ENCODE assay signal across 15 cellular contexts in the genomic region with DNA sequence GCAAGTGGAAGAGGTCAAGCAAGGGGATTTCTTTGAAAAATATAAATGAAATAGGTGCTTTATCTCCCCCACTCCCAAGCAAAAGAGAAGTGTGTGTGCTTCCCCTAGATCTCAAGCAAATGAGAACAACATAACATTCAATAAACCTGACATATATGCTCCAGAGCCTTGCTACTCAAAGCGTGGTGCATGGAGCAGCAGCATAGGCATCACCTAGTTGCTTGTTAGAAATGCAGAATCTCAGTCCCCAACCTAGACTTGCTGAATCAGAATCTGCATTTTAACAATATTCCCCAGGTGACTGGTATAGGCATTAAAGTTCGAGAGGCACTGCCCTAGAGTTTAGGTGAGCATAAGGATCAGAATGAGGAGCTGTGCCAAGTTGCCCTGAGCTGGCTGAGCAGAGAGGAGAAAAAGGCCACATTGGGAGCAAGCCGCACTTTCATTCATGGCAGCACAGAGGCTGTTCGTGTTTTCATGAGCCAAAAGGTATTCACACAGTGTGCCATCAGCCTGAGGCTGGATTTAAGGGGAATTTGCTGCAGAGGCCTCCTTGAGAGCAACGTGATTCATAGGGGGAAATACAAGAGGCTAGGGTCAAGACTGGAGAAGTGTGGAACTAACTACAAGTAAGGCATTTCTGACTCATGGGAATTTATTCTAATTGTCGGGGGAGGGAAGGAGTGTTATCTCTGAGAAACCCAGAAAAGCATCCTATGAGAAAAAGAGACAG. TPM values are rescaled to one million over a fixed set of nuclear protein-coding genes. Genes with fewer than 3 reads are reported as not detected.
DNase-seq lines count a peak whose midpoint lies in the region; ATAC-seq, FAIRE-seq and TF ChIP-seq lines count a peak whose summit lies in the region.
"Had no signal": no experiment of that assay in that cellular context is flagged by ENCODE, and none has a peak within 500 bp of the region (broad histone marks: within the 10 kb centered on the region; RNA-seq: fewer than 3 reads in every experiment).

No MANE protein-coding gene starts in this region.

- H3K4me2 ChIP-seq in astrocyte (ENCODE audit: low read length) (peak overlapping the region; percentile 38), OCI-LY7 (ENCODE audit: low read length) (no peak overlapping the region)

- H2AFZ ChIP-seq in astrocyte (ENCODE audit: low read depth, low read length) (peak overlapping the region; percentile 29), OCI-LY7 (ENCODE audit: low read length) (no peak overlapping the region)

- H3K27ac Mint-ChIP-seq in astrocyte (ENCODE audit: unreplicated experiment), result peak overlapping the region; percentile 63

- H3K9me3 ChIP-seq in astrocyte (ENCODE audit: insufficient read depth, low read depth, low read length), result no peaks in the 10 kb centered on the region
- H3K9me3 ChIP-seq in OCI-LY7 (ENCODE audit: low read length), result no peaks in the 10 kb centered on the region
- peaks cover 0 to 4% of the 10 kb centered on the region in 2 donors for H3K9me3 ChIP-seq in left lung
- H3K9me3 ChIP-seq: upper lobe of right lung had no signal

- H3K9me3 Mint-ChIP-seq in astrocyte (ENCODE audit: unreplicated experiment), result peaks cover 3% of the 10 kb centered on the region

- H3K27me3 ChIP-seq in astrocyte (ENCODE audit: insufficient read depth, low read length) (no peaks in the 10 kb centered on the region), left lung (no peaks in the 10 kb centered on the region)
- H3K27me3 ChIP-seq: upper lobe of right lung had no signal

- H3K9me2 ChIP-seq in OCI-LY7 (ENCODE audit: insufficient read depth, low read length), result no peaks in the 10 kb centered on the region

- H3K4me1 ChIP-seq in astrocyte (ENCODE audit: insufficient read depth, low read length) (peaks cover 8% of the 10 kb centered on the region), OCI-LY7 (ENCODE audit: insufficient read depth, low read length, poor library complexity, severe bottlenecking) (no peaks in the 10 kb centered on the region), left lung (no peaks in the 10 kb centered on the region)
- H3K4me1 ChIP-seq: upper lobe of right lung had no signal

- H3K4me3 ChIP-seq in astrocyte (ENCODE audit: insufficient read depth, low read depth, low read length), result no peak overlapping the region
- H3K4me3 ChIP-seq in OCI-LY7 (ENCODE audit: low read depth, low read length, poor library complexity, severe bottlenecking), result no peak overlapping the region
- H3K4me3 ChIP-seq in left lung, result no peak overlapping the region
- H3K4me3 ChIP-seq: upper lobe of right lung had no signal

- H4K20me1 ChIP-seq in astrocyte (ENCODE audit: insufficient read depth, low read length), result no peaks in the 10 kb centered on the region
- no peaks in the 10 kb centered on the region for H4K20me1 ChIP-seq in OCI-LY7 (ENCODE audit: insufficient read depth, low read length)

- intact Hi-C loops in OCI-LY7 (cut with micrococcal nuclease; ENCODE audit: unreplicated experiment) (no loop called here), left lung (cut with DNase I) (no loop called here)

- no peak for FAIRE-seq in astrocyte (lab: Jason Lieb, UNC)

- DNase-seq in Caki2 (ENCODE audit: low read depth) (peak; percentile 53), HT1080 (ENCODE audit: low read depth) (peak; percentile 68), astrocyte (ENCODE audit: low read depth) (peak; percentile 75), islet precursor cell (peak; percentile 81), NCI-H1105 treated with DMSO at 0.1 percent for 48 hours (lab: John Stamatoyannopoulos, UW) (no peak), OCI-LY7 (ENCODE audit: low spot score) (no peak), left lung (no peak)
- DNase-seq: activated gamma-delta T cell; Calu3; H7; NCI-H510A; stimulated activated naive CD4-positive, alpha-beta T cell; upper lobe of right lung; WERI-Rb-1 had no signal

- H3K9ac ChIP-seq in astrocyte (ENCODE audit: low read length), result no peak overlapping the region

- in situ Hi-C loops in Caki2 (cut with HindIII; ENCODE audit: low pct_unique_long_range_greater_than_20kb, low sequenced_read_pairs), result no loop called here

- H3K27ac ChIP-seq in astrocyte (ENCODE audit: low read depth, low read length) (no peak overlapping the region), OCI-LY7 (ENCODE audit: low read depth, low read length, poor library complexity, severe bottlenecking) (no peak overlapping the region), left lung (no peak overlapping the region)
- H3K27ac ChIP-seq: upper lobe of right lung, WERI-Rb-1 had no signal

- H3K79me2 ChIP-seq in astrocyte (ENCODE audit: insufficient read depth, low read length) (no peaks in the 10 kb centered on the region), OCI-LY7 (ENCODE audit: insufficient read depth, low read depth, low read length) (no peaks in the 10 kb centered on the region)

- no peak for ATAC-seq in GM21390 (IDR thresholded peaks at IDR 0.05; ENCODE audit: unreplicated experiment)
- no peak for ATAC-seq in left lung
- ATAC-seq: upper lobe of right lung had no signal

- H3K27me3 Mint-ChIP-seq in astrocyte (ENCODE audit: low read depth, unreplicated experiment), result peaks cover 1% of the 10 kb centered on the region

- H3K36me3 ChIP-seq in astrocyte (ENCODE audit: insufficient read depth, low read length) (no peaks in the 10 kb centered on the region), OCI-LY7 (ENCODE audit: insufficient read depth, low read length) (no peaks in the 10 kb centered on the region), left lung (no peaks in the 10 kb centered on the region)
- H3K36me3 ChIP-seq: upper lobe of right lung, WERI-Rb-1 had no signal

- BruUV-seq in OCI-LY7 (replicated peaks; lab: Mats Ljungman, UMichigan), result no TSS peak

- POLR2A ChIA-PET in OCI-LY7 (lab: Charles Lee), result no interaction called here

- TF ChIP-seq CTCF in astrocyte (IDR thresholded peaks at IDR 0.05; ENCODE audit: insufficient read depth, low read depth, low read length), result no peak
- TF ChIP-seq CTCF in OCI-LY7 (conservative IDR thresholded peaks at IDR 0.05; ENCODE audit: low read length), result no peak
- no peak for TF ChIP-seq CTCF in left lung (IDR thresholded peaks at IDR 0.05)

- peaks cover 10% of the 10 kb centered on the region for H3K4me1 Mint-ChIP-seq in astrocyte (ENCODE audit: low read depth, unreplicated experiment)

- CTCF ChIA-PET in OCI-LY7 (lab: Charles Lee; ENCODE audit: unreplicated experiment), result no interaction called here

- H3K4me3 Mint-ChIP-seq in astrocyte (ENCODE audit: unreplicated experiment), result no peak overlapping the region

- no peaks in the 10 kb centered on the region for H3K36me3 Mint-ChIP-seq in astrocyte (ENCODE audit: low read depth, unreplicated experiment)

RNA-seq across cellular contexts. Expression of a gene that starts 14.3 kb away (rescaled TPM):
- total RNA-seq in Caki2 (2014; rRNA removed; shearing (Covaris generic); ENCODE audit: low replicate concordance), result not detected in 2 replicates
- 2.2 and 4.1 TPM in 2 replicates for total RNA-seq in HT1080 (2014; rRNA removed; shearing (Covaris generic))
- polyA plus RNA-seq in HT1080 (2015; cell fraction: cytosol; rRNA removed), result 8.7 and 10.0 TPM in 2 replicates
- polyA plus RNA-seq in HT1080 (2015; cell fraction: nucleus; rRNA removed), result 4.1 and 4.9 TPM in 2 replicates
- 0.70 and 0.91 TPM in 2 replicates for total RNA-seq in astrocyte
- total RNA-seq in OCI-LY7 (2014; rRNA removed; shearing (Covaris generic)), result not detected in 2 replicates
- total RNA-seq in OCI-LY7 (2022), result not detected in 2 replicates
- total RNA-seq in left lung, result 1 to 10 TPM in 1 of 2 donors, under 1 TPM in 1; 0.32 to 2.7 TPM

Comparison
In these comparisons a context has a peak if more than half of its experiments do, and no peak if none do; other contexts are left out.
1. DNase-seq: peak in Caki2 (single experiment), HT1080 (single experiment), astrocyte (single experiment) and islet precursor cell (single experiment); none in NCI-H1105 treated with DMSO at 0.1 percent for 48 hours (single experiment), OCI-LY7 (single experiment) and left lung (0 of 2).